Comparison of ENCODE assay signal across 8 cellular contexts in genomic region chr7:149856-150636, GRCh38. TPM values are rescaled to one million over a fixed set of nuclear protein-coding genes. Genes with fewer than 3 reads are reported as not detected.
DNase-seq lines count a peak whose midpoint lies in the region; ATAC-seq lines count a peak whose summit lies in the region.

No MANE protein-coding gene starts in this region.

- H2BK15ac ChIP-seq in mesenchymal stem cell (ENCODE audit: low read depth, poor library complexity, severe bottlenecking) = peak overlapping the region; percentile 91

- H3K27ac Mint-ChIP-seq in T-helper 2 cell treated with Interferon-gamma antibody and Interleukin-4, amounts not matched to agents 5 μg/mL and 100 μg/mL, for 36 hours = peak overlapping the region; percentile 100

- peak overlapping the region; percentile 56 for H2BK120ac ChIP-seq in mesenchymal stem cell (ENCODE audit: low read depth, low read length)

- H2AK5ac ChIP-seq in mesenchymal stem cell (ENCODE audit: low read length, severe bottlenecking) = peak overlapping the region; percentile 29

- H4K91ac ChIP-seq in mesenchymal stem cell (ENCODE audit: low read length) = peak overlapping the region; percentile 97

- H3K36me3 ChIP-seq in mesenchymal stem cell (ENCODE audit: control insufficient read depth in 1 of 2, insufficient read depth in 2 of 2, low read depth in 1 of 2, low read length in 2 of 2) = peaks cover 4 to 15% of the 10 kb centered on the region in 2 experiments

- H3K4me1 Mint-ChIP-seq in T-helper 2 cell treated with Interferon-gamma antibody and Interleukin-4, amounts not matched to agents 5 μg/mL and 100 μg/mL, for 36 hours (ENCODE audit: low read depth) = peaks cover 12% of the 10 kb centered on the region

- H3K14ac ChIP-seq in mesenchymal stem cell (ENCODE audit: low read length in 2 of 2) = peak overlapping the region in 1 of 2 experiments; percentile 93

- H3K27me3 ChIP-seq in mesenchymal stem cell (ENCODE audit: control insufficient read depth in 1 of 2, insufficient read depth in 1 of 2, low read length in 2 of 2) = no peaks in the 10 kb centered on the region

- peak overlapping the region; percentile 24 to 80 for H3K4me3 ChIP-seq in mesenchymal stem cell (ENCODE audit: insufficient read depth in 1 of 2, low read depth in 1 of 2, low read length in 2 of 2)

- peak overlapping the region in 1 of 2 experiments; percentile 47 for H3K23ac ChIP-seq in mesenchymal stem cell (ENCODE audit: low read length in 2 of 2)

- peak overlapping the region; percentile 78 to 98 for H3K18ac ChIP-seq in mesenchymal stem cell (ENCODE audit: low read depth in 1 of 2, low read length in 2 of 2)

- peaks cover 1% of the 10 kb centered on the region for H3K79me1 ChIP-seq in mesenchymal stem cell (replicated peaks; ENCODE audit: low read length, poor library complexity, severe bottlenecking)

- peaks cover 8% of the 10 kb centered on the region for H3K4me1 ChIP-seq in mesenchymal stem cell (ENCODE audit: control insufficient read depth, insufficient read depth, low read depth, low read length)

- peaks cover 4% of the 10 kb centered on the region for H3K27me3 Mint-ChIP-seq in T-helper 2 cell treated with Interferon-gamma antibody and Interleukin-4, amounts not matched to agents 5 μg/mL and 100 μg/mL, for 36 hours (ENCODE audit: low read depth)

- peak; percentile 2 for ATAC-seq in HG03060 (IDR thresholded peaks at IDR 0.05; ENCODE audit: low read depth, unreplicated experiment)

- H2BK12ac ChIP-seq in mesenchymal stem cell (ENCODE audit: low read length in 2 of 2) = peak overlapping the region; percentile 80 to 96

- peak overlapping the region; percentile 96 for H3K4me3 Mint-ChIP-seq in T-helper 2 cell treated with Interferon-gamma antibody and Interleukin-4, amounts not matched to agents 5 μg/mL and 100 μg/mL, for 36 hours

- peak overlapping the region; percentile 91 for H2AFZ ChIP-seq in mesenchymal stem cell (ENCODE audit: low read depth, low read length)

- H4K8ac ChIP-seq in mesenchymal stem cell (ENCODE audit: low read length) = peak overlapping the region; percentile 98

- H3K27ac ChIP-seq in cingulate gyrus (ENCODE audit: low read depth, low read length) (peak overlapping the region; percentile 99), mesenchymal stem cell (ENCODE audit: low read length, poor library complexity, severe bottlenecking) (no peak overlapping the region)

- H3K4me2 ChIP-seq in mesenchymal stem cell (ENCODE audit: low read length, poor library complexity, severe bottlenecking) = peak overlapping the region; percentile 73

- DNase-seq in GF-D8 (lab: John Stamatoyannopoulos, UW) (peak; percentile 65), mesenchymal stem cell (no peak), OCI-M1 (lab: John Stamatoyannopoulos, UW) (no peak)
- DNase-seq in T-helper 2 cell treated with Interferon-gamma antibody and Interleukin-4, amounts not matched to agents 5 μg/mL and 100 μg/mL, for 36 hours (ENCODE audit: low spot score) = peak; percentile 37
- peak; percentile 18 to 19 for DNase-seq in stimulated activated CD8-positive, alpha-beta memory T cell treated with anti-CD3 and anti-CD28 coated beads, Interleukin-7, amount 100 ng/mL, for 48 hours (ENCODE audit: extremely low read depth in 1 of 2, low read depth in 1 of 2)
- no peak for DNase-seq in stimulated activated naive CD4-positive, alpha-beta T cell treated with Interleukin-2 at 50 U/mL for 16 hours (lab: John Stamatoyannopoulos, UW)

- WGBS in mesenchymal stem cell = 79% methylated on average over 37 of the region's 37 CpGs

- H3K36me3 Mint-ChIP-seq in T-helper 2 cell treated with Interferon-gamma antibody and Interleukin-4, amounts not matched to agents 5 μg/mL and 100 μg/mL, for 36 hours (ENCODE audit: low read depth) = peaks cover 10% of the 10 kb centered on the region

- peak overlapping the region; percentile 88 to 92 for H3K4ac ChIP-seq in mesenchymal stem cell (ENCODE audit: low read depth in 1 of 2, low read length in 2 of 2)

- H3K9me3 Mint-ChIP-seq in T-helper 2 cell treated with Interferon-gamma antibody and Interleukin-4, amounts not matched to agents 5 μg/mL and 100 μg/mL, for 36 hours = no peaks in the 10 kb centered on the region

- no peaks in the 10 kb centered on the region for H3K9me3 ChIP-seq in mesenchymal stem cell (ENCODE audit: control insufficient read depth, low read length)

- H3K9ac ChIP-seq in mesenchymal stem cell (ENCODE audit: low read length) = peak overlapping the region; percentile 92

- peak overlapping the region; percentile 70 for H2BK5ac ChIP-seq in mesenchymal stem cell (ENCODE audit: low read depth, low read length, poor library complexity, severe bottlenecking)

RNA-seq across cellular contexts. Expression of gene FAM20C, which starts 42.3 kb away (rescaled TPM):
- 56.3 TPM for polyA plus RNA-seq in mesenchymal stem cell (2013, experiment 1 of 2)
- polyA plus RNA-seq in mesenchymal stem cell (2013, experiment 2 of 2) = 57.5 TPM

Comparison
In these comparisons a context has a peak if more than half of its experiments do, and no peak if none do; other contexts are left out.
1. DNase-seq: peak in GF-D8 (single experiment), T-helper 2 cell treated with Interferon-gamma antibody and Interleukin-4, amounts not matched to agents 5 μg/mL and 100 μg/mL, for 36 hours (single experiment) and stimulated activated CD8-positive, alpha-beta memory T cell treated with anti-CD3 and anti-CD28 coated beads, Interleukin-7, amount 100 ng/mL, for 48 hours (2 of 2); none in mesenchymal stem cell (single experiment), OCI-M1 (single experiment) and stimulated activated naive CD4-positive, alpha-beta T cell treated with Interleukin-2 at 50 U/mL for 16 hours (single experiment).